Comparison of ENCODE assay signal across 13 cellular contexts in genomic region chr16:14375132-14375491, GRCh38.
DNase-seq lines count a peak whose midpoint lies in the region; ATAC-seq and TF ChIP-seq lines count a peak whose summit lies in the region.
"Had no signal": no experiment of that assay in that cellular context is flagged by ENCODE, and none has a peak within 500 bp of the region (broad histone marks: within the 10 kb centered on the region; RNA-seq: fewer than 3 reads in every experiment).

No MANE protein-coding gene starts in this region.

- H4K20me1 ChIP-seq in BLaER1 = no peaks in the 10 kb centered on the region

- DNase-seq in RWPE1 (ENCODE audit: low spot score) = no peak
- DNase-seq in dedifferentiated amniotic fluid mesenchymal stem cell (ENCODE audit: extremely low spot score) = peak; percentile 21
- peak; percentile 70 to 78 for DNase-seq in trophoblast cell
- no peak for DNase-seq in effector memory CD4-positive, alpha-beta T cell
- DNase-seq: COR-L47, NCI-H1417, NCI-H187 treated with DMSO at 0.1 percent for 48 hours, NCI-H446, SHP77 had no signal

- H3K18ac ChIP-seq in trophoblast cell (ENCODE audit: low read length) = no peak overlapping the region

- H3K14ac ChIP-seq in trophoblast cell (ENCODE audit: low read length) = no peak overlapping the region

- H3K23ac ChIP-seq in trophoblast cell (ENCODE audit: low read length) = no peak overlapping the region

- H3K9ac ChIP-seq in BLaER1 (no peak overlapping the region; the same call in 1 of the 2 replicates), trophoblast cell (ENCODE audit: low read length) (no peak overlapping the region)

- peak overlapping the region; percentile 79 for H3K27ac ChIP-seq in BLaER1
- H3K27ac ChIP-seq in RWPE1 = peak overlapping the region; percentile 27; the same call in 1 of the 2 replicates
- no peak overlapping the region for H3K27ac ChIP-seq in trophoblast cell (ENCODE audit: low read depth, low read length)
- no peak overlapping the region for H3K27ac ChIP-seq in effector memory CD4-positive, alpha-beta T cell (ENCODE audit: insufficient read depth, low read length, poor library complexity, severe bottlenecking)

- no peaks in the 10 kb centered on the region for H3K9me3 ChIP-seq in BLaER1
- H3K9me3 ChIP-seq in trophoblast cell (ENCODE audit: insufficient read depth, low read depth, low read length) = peaks cover 3% of the 10 kb centered on the region
- H3K9me3 ChIP-seq in effector memory CD4-positive, alpha-beta T cell (ENCODE audit: control insufficient read depth, low read length) = no peaks in the 10 kb centered on the region
- H3K9me3 ChIP-seq: HAP-1 had no signal

- H3K4me2 ChIP-seq in BLaER1 (peak overlapping the region; percentile 73), trophoblast cell (ENCODE audit: low read length) (no peak overlapping the region)

- H3K27me3 ChIP-seq in BLaER1 (no peaks in the 10 kb centered on the region), trophoblast cell (ENCODE audit: insufficient read depth, low read length) (no peaks in the 10 kb centered on the region)
- no peaks in the 10 kb centered on the region for H3K27me3 ChIP-seq in effector memory CD4-positive, alpha-beta T cell (replicated peaks; ENCODE audit: control insufficient read depth, insufficient read depth, low read length, poor library complexity, severe bottlenecking)

- H3K4me1 ChIP-seq in BLaER1 (peaks cover 87% of the 10 kb centered on the region), trophoblast cell (ENCODE audit: control insufficient read depth in 1 of 2, insufficient read depth in 2 of 2, low read length in 2 of 2) (peaks cover 8 to 11% of the 10 kb centered on the region in 2 experiments)
- no peaks in the 10 kb centered on the region for H3K4me1 ChIP-seq in effector memory CD4-positive, alpha-beta T cell (ENCODE audit: control insufficient read depth, insufficient read depth, low read length, poor library complexity, severe bottlenecking)
- H3K4me1 ChIP-seq: HAP-1 had no signal

- no peaks in the 10 kb centered on the region for H3K36me3 ChIP-seq in BLaER1
- H3K36me3 ChIP-seq in trophoblast cell (ENCODE audit: control insufficient read depth in 1 of 2, insufficient read depth in 2 of 2, low read length in 2 of 2) = no peaks in the 10 kb centered on the region
- no peaks in the 10 kb centered on the region for H3K36me3 ChIP-seq in effector memory CD4-positive, alpha-beta T cell (ENCODE audit: control insufficient read depth, insufficient read depth, low read length)
- H3K36me3 ChIP-seq: HAP-1 had no signal

- H3K4me3 ChIP-seq in BLaER1 (no peak overlapping the region), trophoblast cell (ENCODE audit: low read depth, low read length) (no peak overlapping the region)
- H3K4me3 ChIP-seq in effector memory CD4-positive, alpha-beta T cell (ENCODE audit: insufficient read depth, low read depth, low read length, poor library complexity, severe bottlenecking) = no peak overlapping the region
- H3K4me3 ChIP-seq: HAP-1 had no signal

- H2BK12ac ChIP-seq in trophoblast cell (ENCODE audit: low read length) = no peak overlapping the region

- no peak for TF ChIP-seq CTCF in RWPE1 (conservative IDR thresholded peaks at IDR 0.05; ENCODE audit: low read depth)

- POLR2A ChIA-PET in RWPE1 (lab: Yijun Ruan, JAX; ENCODE audit: low non-redundant PET) = no interaction called here

- H3K79me1 ChIP-seq in trophoblast cell (ENCODE audit: low read length) = no peaks in the 10 kb centered on the region

- ATAC-seq in GM21717 (IDR thresholded peaks at IDR 0.05; ENCODE audit: unreplicated experiment) = no peak
- no peak for ATAC-seq in GM18502 (IDR thresholded peaks at IDR 0.05; ENCODE audit: poor library complexity, unreplicated experiment)

- no peak overlapping the region for H2BK5ac ChIP-seq in trophoblast cell (ENCODE audit: low read depth, low read length, poor library complexity)

- H2AK5ac ChIP-seq in trophoblast cell (ENCODE audit: low read length) = no peak overlapping the region

- H2BK120ac ChIP-seq in trophoblast cell (ENCODE audit: insufficient read depth, low read length, poor library complexity) = no peak overlapping the region

- CTCF ChIA-PET in RWPE1 (lab: Yijun Ruan, JAX) = interaction anchor here (0.6 kb wide), 1 partner anchor 126 kb away, joined by 3 read pairs; no protein-coding TSS in a partner anchor

- H2AFZ ChIP-seq in trophoblast cell (ENCODE audit: insufficient read depth, low read length, poor library complexity) = no peak overlapping the region

- H4K12ac ChIP-seq in trophoblast cell (ENCODE audit: low read depth, low read length) = no peak overlapping the region

- H3K79me2 ChIP-seq in trophoblast cell (ENCODE audit: control insufficient read depth, insufficient read depth, low read length, poor library complexity) = no peaks in the 10 kb centered on the region

- H3K4ac ChIP-seq in trophoblast cell (ENCODE audit: low read depth, low read length) = no peak overlapping the region

- no peak overlapping the region for H4K91ac ChIP-seq in trophoblast cell (ENCODE audit: low read depth, low read length)

- WGBS in trophoblast cell (ENCODE audit: extremely low coverage, insufficient coverage, insufficient read length) = no CpG with 5 or more reads among the region's 8 CpGs

- no peak overlapping the region for H4K8ac ChIP-seq in trophoblast cell (ENCODE audit: low read depth, low read length)

Comparison
In these comparisons a context has a peak if more than half of its experiments do, and no peak if none do; other contexts are left out.
1. H3K27ac ChIP-seq: peak in BLaER1 (single experiment) and RWPE1 (single experiment); none in trophoblast cell (single experiment) and effector memory CD4-positive, alpha-beta T cell (single experiment).
2. DNase-seq: peak in dedifferentiated amniotic fluid mesenchymal stem cell (single experiment) and trophoblast cell (2 of 2); none in RWPE1 (single experiment) and effector memory CD4-positive, alpha-beta T cell (0 of 3).